In genomic region chr6:151004415-151005024, GRCh38 we compare ENCODE assay signal across 8 cellular contexts.
DNase-seq lines count a peak whose midpoint lies in the region; ATAC-seq, FAIRE-seq and TF ChIP-seq lines count a peak whose summit lies in the region.

No MANE protein-coding gene starts in this region.

- TF ChIP-seq EP300 in HepG2 (IDR thresholded peaks at IDR 0.05; ENCODE audit: low read depth in 2 of 2, low read length in 2 of 2) = no peak; a peak in 1 of 4 replicates
- TF ChIP-seq EP300 in HepG2 (CRISPR knock-in tag; IDR thresholded peaks at IDR 0.05; ENCODE audit: borderline replicate concordance) = no peak

- peak overlapping the region; percentile 85 for H3K4me2 ChIP-seq in astrocyte (ENCODE audit: low read length)
- no peak overlapping the region for H3K4me2 ChIP-seq in HepG2 (ENCODE audit: low read depth, low read length)

- H3K4me1 ChIP-seq in astrocyte (ENCODE audit: insufficient read depth, low read length) (peaks cover 18% of the 10 kb centered on the region), HepG2 (ENCODE audit: insufficient read depth, low read length) (peaks cover 12% of the 10 kb centered on the region)

- no peak for TF ChIP-seq RAD21 in HepG2 (CRISPR knock-in tag; IDR thresholded peaks at IDR 0.05)

- H3K36me3 Mint-ChIP-seq in astrocyte (ENCODE audit: low read depth, unreplicated experiment) = peaks cover 9% of the 10 kb centered on the region
- H3K36me3 Mint-ChIP-seq in immature natural killer cell = no peaks in the 10 kb centered on the region

- H3K27me3 ChIP-seq in astrocyte (ENCODE audit: insufficient read depth, low read length) = no peaks in the 10 kb centered on the region
- H3K27me3 ChIP-seq in HepG2 (ENCODE audit: control insufficient read depth in 1 of 2, insufficient read depth in 2 of 2, low read length in 2 of 2) = no peaks in the 10 kb centered on the region

- no peak for ATAC-seq in HepG2
- no peak for ATAC-seq in HG02642 (IDR thresholded peaks at IDR 0.05; ENCODE audit: poor library complexity, unreplicated experiment)

- TF ChIP-seq POLR2A in HepG2 (IDR thresholded peaks at IDR 0.05; ENCODE audit: insufficient read depth in 1 of 2, low read depth in 2 of 2, low read length in 2 of 2) = no peak

- POLR2A ChIA-PET in HepG2 (lab: Yijun Ruan, JAX) = interaction anchor here (1.5 kb wide), 1 partner anchor 320 kb away, joined by 5 read pairs; no protein-coding TSS in a partner anchor

- no peaks in the 10 kb centered on the region for H3K79me2 ChIP-seq in astrocyte (ENCODE audit: insufficient read depth, low read length)
- H3K79me2 ChIP-seq in HepG2 (ENCODE audit: insufficient read depth, low read length) = no peaks in the 10 kb centered on the region

- CTCF ChIA-PET in HepG2 (lab: Yijun Ruan, JAX; ENCODE audit: low intra/inter-chr PET ratio, low total read pairs) = no interaction called here

- H3K4me3 Mint-ChIP-seq in astrocyte (ENCODE audit: unreplicated experiment) (no peak overlapping the region), immature natural killer cell (no peak overlapping the region)

- TF ChIP-seq CTCF in astrocyte (IDR thresholded peaks at IDR 0.05; ENCODE audit: insufficient read depth, low read depth, low read length) (no peak), HepG2 (CRISPR knock-in tag; IDR thresholded peaks at IDR 0.05) (no peak), D721Med (IDR thresholded peaks at IDR 0.05; ENCODE audit: insufficient read depth, missing control alignments) (no peak)

- no TSS peak for BruUV-seq in HepG2 (replicated peaks; lab: Mats Ljungman, UMichigan)

- H3K9me3 ChIP-seq in astrocyte (ENCODE audit: insufficient read depth, low read depth, low read length) (no peaks in the 10 kb centered on the region), HepG2 (ENCODE audit: low read length) (no peaks in the 10 kb centered on the region)

- peak; percentile 76 for DNase-seq in GM03348 (ENCODE audit: low spot score)
- peak; percentile 49 for DNase-seq in NCI-H1436 treated with DMSO at 0.1 percent for 48 hours (lab: John Stamatoyannopoulos, UW)
- DNase-seq in astrocyte (ENCODE audit: low read depth) = peak; percentile 96
- peak; percentile 59 for DNase-seq in HepG2 (ENCODE audit: low spot score)
- DNase-seq in NCI-H187 treated with DMSO at 0.1 percent for 48 hours (lab: John Stamatoyannopoulos, UW) = no peak
- no peak for DNase-seq in D721Med (ENCODE audit: insufficient read length, low spot score)
- DNase-seq in immature natural killer cell = no peak

- H3K27ac Mint-ChIP-seq in astrocyte (ENCODE audit: unreplicated experiment) (peak overlapping the region; percentile 2), immature natural killer cell (no peak overlapping the region)

- FAIRE-seq in astrocyte (lab: Jason Lieb, UNC) (peak; percentile 45), HepG2 (lab: Jason Lieb, UNC) (no peak), D721Med (lab: Jason Lieb, UNC) (no peak)

- H3K9me3 Mint-ChIP-seq in astrocyte (ENCODE audit: unreplicated experiment) = no peaks in the 10 kb centered on the region
- H3K9me3 Mint-ChIP-seq in immature natural killer cell = no peaks in the 10 kb centered on the region

- H3K4me1 Mint-ChIP-seq in astrocyte (ENCODE audit: low read depth, unreplicated experiment) (peaks cover 6% of the 10 kb centered on the region), immature natural killer cell (no peaks in the 10 kb centered on the region)

- intact Hi-C loops in HepG2 (cut with micrococcal nuclease; ENCODE audit: unreplicated experiment) = no loop called here

- H3K27me3 Mint-ChIP-seq in astrocyte (ENCODE audit: low read depth, unreplicated experiment) (no peaks in the 10 kb centered on the region), immature natural killer cell (ENCODE audit: low read depth in 3 of 3) (peaks cover 0 to 3% (median 0%) of the 10 kb centered on the region in 3 donors)

- H3K4me3 ChIP-seq in astrocyte (ENCODE audit: insufficient read depth, low read depth, low read length) (peak overlapping the region; percentile 19), HepG2 (replicated peaks in 1 of 3; ENCODE audit: insufficient read depth in 1 of 3, low read depth in 2 of 3, low read length in 3 of 3) (no peak overlapping the region)

- H3K9ac ChIP-seq in astrocyte (ENCODE audit: low read length) (peak overlapping the region; percentile 79), HepG2 (ENCODE audit: insufficient read depth, low read depth, low read length) (no peak overlapping the region)

- H3K27ac ChIP-seq in astrocyte (ENCODE audit: low read depth, low read length) = peak overlapping the region; percentile 80
- H3K27ac ChIP-seq in HepG2 (ENCODE audit: extremely low read length, insufficient read depth, low read length) = no peak overlapping the region

- WGBS in HepG2 (ENCODE audit: low lambda C conversion rate) = 95% methylated on average over 8 of the region's 8 CpGs

- no peaks in the 10 kb centered on the region for H3K36me3 ChIP-seq in astrocyte (ENCODE audit: insufficient read depth, low read length)
- H3K36me3 ChIP-seq in HepG2 (replicated peaks in 1 of 2; ENCODE audit: control insufficient read depth in 1 of 2, insufficient read depth in 2 of 2, low read length in 2 of 2) = peaks cover 3 to 11% of the 10 kb centered on the region in 2 experiments; a peak in 3 of 5 replicates

- H2AFZ ChIP-seq in astrocyte (ENCODE audit: low read depth, low read length) (peak overlapping the region; percentile 13), HepG2 (ENCODE audit: low read length) (no peak overlapping the region)

- in situ Hi-C loops in HepG2 (cut with HindIII; ENCODE audit: extremely low pct_ligation_motif_present, low pct_unique_long_range_greater_than_20kb) = no loop called here

- H4K20me1 ChIP-seq in astrocyte (ENCODE audit: insufficient read depth, low read length) (no peaks in the 10 kb centered on the region), HepG2 (ENCODE audit: insufficient read depth, low read length) (no peaks in the 10 kb centered on the region; the same call in 1 of the 2 replicates)

TF ChIP-seq in HepG2, 621 proteins besides CTCF, POLR2A, EP300 and RAD21:
- TF ChIP-seq HNRNPL (IDR thresholded peaks at IDR 0.05; ENCODE audit: low read depth, low read length) (no peak), SOX6 (IDR thresholded peaks at IDR 0.05) (no peak), SOX6 (CRISPR knock-in tag; IDR thresholded peaks at IDR 0.05) (peak; percentile 19; the same call in 1 of the 2 replicates), SOX5 (CRISPR knock-in tag; IDR thresholded peaks at IDR 0.05; ENCODE audit: borderline replicate concordance) (peak; percentile 61; the same call in 1 of the 2 replicates), MAFF (IDR thresholded peaks at IDR 0.05; ENCODE audit: low read depth, low read length) (peak; percentile 75), SOX13 (IDR thresholded peaks at IDR 0.05) (no peak), SOX13 (CRISPR knock-in tag; conservative IDR thresholded peaks at IDR 0.05 in 1 of 2, IDR thresholded peaks at IDR 0.05 in 1 of 2) (peak in 1 of 2 experiments; percentile 63; a peak in 1 of 4 replicates), FOSL2 (CRISPR knock-in tag; IDR thresholded peaks at IDR 0.05) (peak; percentile 25; the same call in 1 of the 2 replicates), SAP130 (CRISPR knock-in tag; IDR thresholded peaks at IDR 0.05; ENCODE audit: low read depth) (0 out of 2 replicates have a peak, but pooled peaks have one; percentile 28), PAF1 (CRISPR knock-in tag; IDR thresholded peaks at IDR 0.05) (no peak), MAFK (conservative IDR thresholded peaks at IDR 0.05 in 1 of 2, IDR thresholded peaks at IDR 0.05 in 1 of 2; ENCODE audit: low read length in 2 of 2) (peak; percentile 70 to 80), CEBPG (CRISPR knock-in tag; IDR thresholded peaks at IDR 0.05) (peak; percentile 39), TFAP4 (IDR thresholded peaks at IDR 0.05; ENCODE audit: borderline replicate concordance, low read depth) (peak; percentile 24; the same call in 1 of the 2 replicates), KLF11 (CRISPR knock-in tag; IDR thresholded peaks at IDR 0.05) (no peak), ZFP62 (CRISPR knock-in tag; IDR thresholded peaks at IDR 0.05) (no peak), SIX4 (CRISPR knock-in tag; IDR thresholded peaks at IDR 0.05) (no peak), SP1 (IDR thresholded peaks at IDR 0.05) (no peak), SP1 (CRISPR knock-in tag; IDR thresholded peaks at IDR 0.05) (no peak)

Comparison
In these comparisons a context has a peak if more than half of its experiments do, and no peak if none do; other contexts are left out.
1. DNase-seq: peak in GM03348 (single experiment), NCI-H1436 treated with DMSO at 0.1 percent for 48 hours (single experiment), astrocyte (single experiment) and HepG2 (single experiment); none in NCI-H187 treated with DMSO at 0.1 percent for 48 hours (single experiment), D721Med (single experiment) and immature natural killer cell (0 of 3).